ENCODE assay signal across 20 cellular contexts in the genomic region with DNA sequence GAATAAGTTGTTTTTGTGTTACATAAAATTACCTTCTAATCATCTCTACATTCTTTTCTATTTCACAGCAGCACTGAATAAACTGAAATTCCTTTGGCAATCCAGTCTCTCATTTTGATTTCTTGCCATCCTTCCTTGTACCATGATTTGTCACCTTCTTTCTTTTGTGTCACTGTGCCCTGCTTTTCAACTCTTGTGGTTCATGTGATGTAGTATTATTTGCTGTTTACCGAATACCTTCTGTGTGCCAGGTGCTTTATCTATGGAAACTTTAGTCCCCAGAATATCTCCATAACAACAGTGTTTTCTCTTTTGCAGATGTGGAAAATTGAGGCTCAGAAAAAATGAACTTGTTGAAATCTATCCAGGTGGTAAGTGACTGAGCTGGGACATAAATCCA.
"Had no signal": no experiment of that assay in that cellular context is flagged by ENCODE, and none has a peak within 500 bp of the region (broad histone marks: within the 10 kb centered on the region; RNA-seq: fewer than 3 reads in every experiment).

No MANE protein-coding gene starts in this region.

- H3K36me3 Mint-ChIP-seq: T-cell had no signal

- H3K4me1 Mint-ChIP-seq: T-cell had no signal

- H3K27ac Mint-ChIP-seq: T-cell; T-helper 1 cell treated with Interleukin-12 subunit alpha and Interleukin-12 subunit beta and Interleukin-4 antibody, amounts not matched to agents 30 μg/mL and 1 μg/mL, for 36 hours had no signal

- H3K9me3 ChIP-seq: SK-N-SH had no signal

- DNase-seq: KBM-7; MV-4-11; NCI-H1048; NCI-H1694; NCI-H187 treated with DMSO at 0.1 percent for 48 hours; NCI-H2029 treated with DMSO at 0.1 percent for 48 hours; NCI-H2107; NCI-H2227 treated with DMSO at 0.1 percent for 48 hours; NCI-H446 treated with DMSO at 0.1 percent for 48 hours; NCI-H510A treated with DMSO at 0.1 percent for 48 hours; NCI-H526 treated with DMSO at 0.1 percent for 48 hours; NK-92 treated with Interleukin-12 subunit alpha and Interleukin-12 subunit beta, amount 100 ng/mL, for 24 hours; PC-3; SHP77; SK-N-SH; SW 1271; T-cell had no signal

- H3K27ac ChIP-seq: RWPE1 had no signal

- ATAC-seq: Panc1, PC-3, T-cell had no signal

- H3K4me3 Mint-ChIP-seq: T-cell; T-helper 1 cell treated with Interleukin-12 subunit alpha and Interleukin-12 subunit beta and Interleukin-4 antibody, amounts not matched to agents 30 μg/mL and 1 μg/mL, for 36 hours had no signal

- H3K9me3 Mint-ChIP-seq: T-cell; T-helper 1 cell treated with Interleukin-12 subunit alpha and Interleukin-12 subunit beta and Interleukin-4 antibody, amounts not matched to agents 30 μg/mL and 1 μg/mL, for 36 hours had no signal
